ENCODE assay signal across 21 cellular contexts in genomic region chr20:62296724-62297448, GRCh38. TPM values are rescaled to one million over a fixed set of nuclear protein-coding genes. Genes with fewer than 3 reads are reported as not detected.
A peak's percentile ranks its signal among the peaks of the same experiment; 100 is the strongest.
DNase-seq lines count a peak whose midpoint lies in the region; ATAC-seq and TF ChIP-seq lines count a peak whose summit lies in the region.
"Had no signal": no experiment of that assay in that cellular context is flagged by ENCODE, and none has a peak within 500 bp of the region (broad histone marks: within the 10 kb centered on the region; RNA-seq: fewer than 3 reads in every experiment).

No MANE protein-coding gene starts in this region.

- H3K4me2 ChIP-seq in Karpas-422 (ENCODE audit: low read depth, low read length, poor library complexity, severe bottlenecking) (no peak overlapping the region), trophoblast cell (ENCODE audit: low read length) (no peak overlapping the region)
- H3K4me2 ChIP-seq: PC-9 had no signal

- no CpG with 5 or more reads among the region's 30 CpGs for WGBS in trophoblast cell (ENCODE audit: extremely low coverage, insufficient coverage, insufficient read length)

- H3K79me2 ChIP-seq in Karpas-422 (ENCODE audit: low read length) (no peaks in the 10 kb centered on the region), trophoblast cell (ENCODE audit: control insufficient read depth, insufficient read depth, low read length, poor library complexity) (no peaks in the 10 kb centered on the region)

- H2BK12ac ChIP-seq in trophoblast cell (ENCODE audit: low read length), result no peak overlapping the region

- no peaks in the 10 kb centered on the region for H3K36me3 ChIP-seq in Karpas-422 (ENCODE audit: insufficient read depth, low read length)
- H3K36me3 ChIP-seq in trophoblast cell (ENCODE audit: control insufficient read depth in 1 of 2, insufficient read depth in 2 of 2, low read length in 2 of 2), result peaks cover 34 to 40% of the 10 kb centered on the region in 2 experiments

- no peak overlapping the region for H3K14ac ChIP-seq in trophoblast cell (ENCODE audit: low read length)

- TF ChIP-seq CTCF in VCaP (conservative IDR thresholded peaks at IDR 0.05), result no peak

- H3K18ac ChIP-seq in trophoblast cell (ENCODE audit: low read length), result no peak overlapping the region

- no peaks in the 10 kb centered on the region for H3K9me2 ChIP-seq in Karpas-422 (replicated peaks; ENCODE audit: insufficient read depth, low read length)

- H3K9ac ChIP-seq in Karpas-422 (ENCODE audit: low read length) (no peak overlapping the region), trophoblast cell (ENCODE audit: low read length) (no peak overlapping the region)

- H3K4me1 ChIP-seq in Karpas-422 (ENCODE audit: low read length), result peaks cover 13% of the 10 kb centered on the region
- H3K4me1 ChIP-seq in trophoblast cell (ENCODE audit: control insufficient read depth in 1 of 2, insufficient read depth in 2 of 2, low read length in 2 of 2), result peaks cover 8 to 10% of the 10 kb centered on the region in 2 experiments
- H3K4me1 ChIP-seq: Caco-2, SJSA1 had no signal

- no peak overlapping the region for H3K4ac ChIP-seq in trophoblast cell (ENCODE audit: low read depth, low read length)

- no peak overlapping the region for H2AK5ac ChIP-seq in trophoblast cell (ENCODE audit: low read length)

- ATAC-seq in left lobe of liver (peak; percentile 45), HG03469 (IDR thresholded peaks at IDR 0.05; ENCODE audit: unreplicated experiment) (no peak), GM21526 (IDR thresholded peaks at IDR 0.05; ENCODE audit: low FRiP score, unreplicated experiment) (no peak), GM21786 (IDR thresholded peaks at IDR 0.05; ENCODE audit: unreplicated experiment) (no peak)

- peak; percentile 51 for DNase-seq in Karpas-422
- DNase-seq in left lobe of liver (ENCODE audit: low spot score), result peak; percentile 89
- no peak for DNase-seq in trophoblast cell
- DNase-seq in NK-92 treated with Interleukin-12 subunit alpha and Interleukin-12 subunit beta, amount 100 ng/mL, for 24 hours (lab: John Stamatoyannopoulos, UW), result no peak
- DNase-seq: Caco-2; CD4-positive, alpha-beta memory T cell; DND-41; KG1; NCI-H1092 treated with DMSO at 0.1 percent for 48 hours; NCI-H1436 treated with DMSO at 0.1 percent for 48 hours; NCI-H1930; NCI-H226; NCI-H524; PC-9; RPMI8226; T-helper 1 cell had no signal

- peak overlapping the region; percentile 77 for H3K23ac ChIP-seq in trophoblast cell (ENCODE audit: low read length)

- H3K79me1 ChIP-seq in trophoblast cell (ENCODE audit: low read length), result peaks cover under 1% of the 10 kb centered on the region

- H3K27ac ChIP-seq in Karpas-422 (ENCODE audit: low read length) (no peak overlapping the region), VCaP (peak overlapping the region; percentile 98), trophoblast cell (ENCODE audit: low read depth, low read length) (no peak overlapping the region)
- H3K27ac ChIP-seq: PC-9, SJSA1 had no signal

- H4K20me1 ChIP-seq in Karpas-422 (ENCODE audit: insufficient read depth, low read depth, low read length), result no peaks in the 10 kb centered on the region

- H3K27me3 ChIP-seq in Karpas-422 (ENCODE audit: low read length) (no peaks in the 10 kb centered on the region), trophoblast cell (ENCODE audit: insufficient read depth, low read length) (no peaks in the 10 kb centered on the region)
- H3K27me3 ChIP-seq: SJSA1 had no signal

- H4K91ac ChIP-seq in trophoblast cell (ENCODE audit: low read depth, low read length), result no peak overlapping the region

- H2BK120ac ChIP-seq in trophoblast cell (ENCODE audit: insufficient read depth, low read length, poor library complexity), result no peak overlapping the region

- H3K4me3 ChIP-seq in Karpas-422 (ENCODE audit: low read length), result no peak overlapping the region
- H3K4me3 ChIP-seq in trophoblast cell (ENCODE audit: low read depth, low read length), result no peak overlapping the region
- H3K4me3 ChIP-seq: PC-9, SJSA1 had no signal

- no peak overlapping the region for H2AFZ ChIP-seq in Karpas-422 (ENCODE audit: low read length)
- H2AFZ ChIP-seq in trophoblast cell (ENCODE audit: insufficient read depth, low read length, poor library complexity), result no peak overlapping the region
- H2AFZ ChIP-seq: PC-9 had no signal

- H4K12ac ChIP-seq in trophoblast cell (ENCODE audit: low read depth, low read length), result no peak overlapping the region

- no peak overlapping the region for H2BK5ac ChIP-seq in trophoblast cell (ENCODE audit: low read depth, low read length, poor library complexity)

- no peaks in the 10 kb centered on the region for H3K9me3 ChIP-seq in Karpas-422 (ENCODE audit: low read length)
- H3K9me3 ChIP-seq in trophoblast cell (ENCODE audit: insufficient read depth, low read depth, low read length), result peaks cover 7% of the 10 kb centered on the region
- H3K9me3 ChIP-seq: Caco-2, SJSA1 had no signal

- no peak overlapping the region for H4K8ac ChIP-seq in trophoblast cell (ENCODE audit: low read depth, low read length)

RNA-seq across cellular contexts. Expression of gene ADRM1, which starts 5.9 kb away (rescaled TPM):
- total RNA-seq in Karpas-422 (2014; rRNA removed; shearing (Covaris generic); ENCODE audit: low replicate concordance), result 53.5 and 109 TPM in 2 replicates
- total RNA-seq in left lobe of liver, result 61.0 TPM
- 164 and 175 TPM in 2 replicates for polyA plus RNA-seq in trophoblast cell (2013)

RNA-seq across cellular contexts. Expression of gene OSBPL2, which starts 58.6 kb away (rescaled TPM):
- 19.1 and 22.6 TPM in 2 replicates for total RNA-seq in Karpas-422 (2014; rRNA removed; shearing (Covaris generic); ENCODE audit: low replicate concordance)
- 21.1 TPM for total RNA-seq in left lobe of liver
- 57.6 and 60.3 TPM in 2 replicates for polyA plus RNA-seq in trophoblast cell (2013)

Comparison
In these comparisons a context has a peak if more than half of its experiments do, and no peak if none do; other contexts are left out.
1. DNase-seq: peak in Karpas-422 (single experiment) and left lobe of liver (single experiment); none in trophoblast cell (0 of 2) and NK-92 treated with Interleukin-12 subunit alpha and Interleukin-12 subunit beta, amount 100 ng/mL, for 24 hours (single experiment).